8 cellular contexts compared by ENCODE assay signal in the genomic region with DNA sequence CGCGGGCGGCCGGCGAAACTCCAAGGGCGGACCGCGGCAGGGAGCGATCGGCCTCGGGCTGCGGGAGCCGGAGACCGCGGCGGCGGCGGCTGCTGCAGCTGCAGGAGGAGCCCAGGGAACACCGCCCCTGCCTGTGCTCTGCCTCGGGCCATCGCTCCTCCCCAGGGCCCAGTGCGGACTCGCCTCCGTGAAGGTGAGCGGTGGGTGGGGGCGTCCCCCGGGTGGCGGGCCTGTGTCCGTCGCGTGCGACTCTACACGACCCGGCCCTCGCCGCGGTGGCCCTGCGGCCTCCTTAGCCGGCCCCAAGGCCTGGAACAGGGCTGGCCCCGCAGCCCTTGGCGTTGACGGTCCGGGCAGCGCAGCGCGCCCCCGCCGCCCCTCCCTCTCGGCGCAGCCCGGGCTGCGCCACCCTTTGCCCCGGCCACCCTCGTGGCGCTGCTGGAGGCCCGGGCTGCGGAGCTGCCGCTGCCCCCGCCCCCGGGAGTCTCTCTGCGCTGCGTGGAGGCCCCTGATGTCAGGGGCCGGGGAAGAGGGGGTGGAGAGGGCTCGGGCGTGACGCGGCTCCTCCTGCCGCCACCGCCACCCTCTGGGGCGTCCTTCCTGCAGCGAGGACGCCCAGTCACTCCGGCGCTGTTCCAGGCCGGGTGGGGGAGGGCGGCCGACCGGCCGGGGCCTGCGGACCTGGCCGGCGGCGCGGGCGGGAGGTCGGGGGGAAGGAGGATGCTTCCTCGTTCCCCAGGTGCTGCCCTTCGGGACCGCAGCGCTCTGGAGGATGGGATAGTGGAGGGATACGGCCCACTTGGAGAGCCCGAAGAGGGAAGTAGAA. TPM values are rescaled to one million over a fixed set of nuclear protein-coding genes. Genes with fewer than 3 reads are reported as not detected.
DNase-seq lines count a peak whose midpoint lies in the region; ATAC-seq, FAIRE-seq and TF ChIP-seq lines count a peak whose summit lies in the region.

No MANE protein-coding gene starts in this region.

- no peak for TF ChIP-seq CTCF in HCT116 (IDR thresholded peaks at IDR 0.05 in 2 of 3, conservative IDR thresholded peaks at IDR 0.05 in 1 of 3; ENCODE audit: borderline replicate concordance in 1 of 3, insufficient read depth in 1 of 3, low read depth in 2 of 3, low read length in 2 of 3)

- no peaks in the 10 kb centered on the region for H3K9me2 ChIP-seq in HCT116 (ENCODE audit: insufficient read depth)

- H3K9me3 Mint-ChIP-seq in memory B cell, result no peaks in the 10 kb centered on the region

- ATAC-seq in HCT116 (peak; percentile 57), memory B cell (ENCODE audit: low read depth) (peak; percentile 65)

- peaks cover 29% of the 10 kb centered on the region for H3K4me1 Mint-ChIP-seq in memory B cell

- peaks cover 11 to 19% of the 10 kb centered on the region in 2 experiments for H3K4me1 ChIP-seq in HCT116 (ENCODE audit: control insufficient read depth in 1 of 2, insufficient read depth in 2 of 2, low read length in 2 of 2)

- no TSS peak for BruUV-seq in HCT116 (replicated peaks; lab: Mats Ljungman, UMichigan)

- peak overlapping the region; percentile 78 for H3K27ac ChIP-seq in HCT116 (ENCODE audit: low read depth, low read length)

- H3K27me3 ChIP-seq in HCT116 (ENCODE audit: insufficient read depth, low read length), result no peaks in the 10 kb centered on the region

- DNase-seq in GM12892 (ENCODE audit: insufficient read length), result peak; percentile 69
- no peak for DNase-seq in HCT116 (ENCODE audit: low read depth, low spot score)
- DNase-seq in MV-4-11 (lab: John Stamatoyannopoulos, UW), result peak; percentile 27
- peak; percentile 41 to 43 for DNase-seq in activated CD4-positive, alpha-beta T cell treated with anti-CD3 and anti-CD28 coated beads, Interleukin-2, amount 50 U/mL, for 24 hours (ENCODE audit: low read depth in 1 of 2, low spot score in 1 of 2)
- peak; percentile 57 for DNase-seq in effector CD4-positive, alpha-beta T cell
- DNase-seq in memory B cell (ENCODE audit: low spot score in 2 of 2), result peak; percentile 44 to 57
- DNase-seq in stimulated activated CD8-positive, alpha-beta memory T cell treated with anti-CD3 and anti-CD28 coated beads, Interleukin-12 subunit alpha, Interleukin-12 subunit beta, amount 100 ng/mL, for 4 hours (ENCODE audit: low read depth), result peak; percentile 63
- DNase-seq in dedifferentiated amniotic fluid mesenchymal stem cell (ENCODE audit: extremely low spot score), result no peak

- peak overlapping the region; percentile 75 for H3K27ac Mint-ChIP-seq in memory B cell

- H3K27me3 Mint-ChIP-seq in memory B cell, result peaks cover 2% of the 10 kb centered on the region

- peak overlapping the region; percentile 82 for H3K4me3 Mint-ChIP-seq in memory B cell

- POLR2A ChIA-PET in HCT116 (lab: Charles Lee), result interaction anchor here (0.6 to 1.7 kb wide), 28 partner anchors 12 to 976 kb away, joined by 3 to 28 read pairs (median 4); partner anchors contain the start of genes MRPS23 and SRSF1

- no peaks in the 10 kb centered on the region for H3K9me3 ChIP-seq in HCT116 (ENCODE audit: control insufficient read depth in 1 of 2, insufficient read depth in 1 of 2, low read depth in 1 of 2, low read length in 2 of 2)

- TF ChIP-seq POLR2A in GM12892 (IDR thresholded peaks at IDR 0.05; ENCODE audit: low read depth, low read length), result no peak
- no peak for TF ChIP-seq POLR2A in HCT116 (IDR thresholded peaks at IDR 0.05; ENCODE audit: borderline replicate concordance, extremely low read depth, insufficient read depth, insufficient read length)

- H3K4me3 ChIP-seq in HCT116 (replicated peaks in 1 of 2; ENCODE audit: low read depth in 1 of 2, low read length in 2 of 2), result peak overlapping the region; percentile 85 to 87

- intact Hi-C loops in HCT116 (cut with micrococcal nuclease), result loop anchor here (1.0 to 5.0 kb wide), 2 partner anchors 61 to 76 kb away; partner anchors contain the start of gene SRSF1

- no peak overlapping the region for H2AFZ ChIP-seq in HCT116 (ENCODE audit: low read depth, low read length, poor library complexity, severe bottlenecking)

- CTCF ChIA-PET in HCT116 (lab: Charles Lee), result interaction anchor here (1.0 to 1.6 kb wide), 3 partner anchors 84 to 251 kb away, joined by 3 to 7 read pairs (median 4); no protein-coding TSS in a partner anchor

- peaks cover 6% of the 10 kb centered on the region for H3K36me3 Mint-ChIP-seq in memory B cell

- peaks cover 54% of the 10 kb centered on the region for H3K79me2 ChIP-seq in HCT116 (ENCODE audit: insufficient read depth, low read length)

- peak; percentile 82 for FAIRE-seq in GM12892 (lab: Jason Lieb, UNC)

- no peak for TF ChIP-seq RAD21 in HCT116 (IDR thresholded peaks at IDR 0.05; ENCODE audit: low read depth)

- peak overlapping the region; percentile 87 for H3K9ac ChIP-seq in HCT116 (ENCODE audit: low read length)

- H3K36me3 ChIP-seq in HCT116 (ENCODE audit: control insufficient read depth in 1 of 2, insufficient read depth in 2 of 2, low read length in 2 of 2), result peaks cover 33 to 39% of the 10 kb centered on the region in 2 experiments

- H3K4me2 ChIP-seq in HCT116 (ENCODE audit: low read length), result peak overlapping the region; percentile 96

- peaks cover 44% of the 10 kb centered on the region; the same call in 1 of the 2 replicates for H4K20me1 ChIP-seq in HCT116 (ENCODE audit: insufficient read depth)

- RAD21 ChIA-PET in HCT116 (lab: Charles Lee; ENCODE audit: low non-redundant PET in 1 of 2, low total read pairs in 2 of 2, uncharacterized antibody in 2 of 2, unreplicated experiment in 2 of 2), result interaction anchor here in 1 of 2 experiments (1.2 kb wide), 1 partner anchor 223 kb away, joined by 8 read pairs; no protein-coding TSS in a partner anchor

TF ChIP-seq in HCT116, 20 proteins besides CTCF, POLR2A, EP300 and RAD21:
- TF ChIP-seq ZFX (IDR thresholded peaks at IDR 0.05) (peak; percentile 94), EGR1 (IDR thresholded peaks at IDR 0.05; ENCODE audit: low read depth) (0 out of 2 replicates have a peak, but pooled peaks have one; percentile 12), POLR2AphosphoS5 (IDR thresholded peaks at IDR 0.05; ENCODE audit: low read depth, low read length) (peak; percentile 7; the same call in 1 of the 2 replicates), YY1 (IDR thresholded peaks at IDR 0.05; ENCODE audit: extremely low read depth, insufficient replicate concordance, low read depth, low read length) (no peak), TCF7L2 (IDR thresholded peaks at IDR 0.05; ENCODE audit: borderline replicate concordance, extremely low read depth, insufficient read depth, insufficient read length) (peak; percentile 17), SIN3A (IDR thresholded peaks at IDR 0.05; ENCODE audit: low read depth) (0 out of 2 replicates have a peak, but pooled peaks have one; percentile 57)

RNA-seq across cellular contexts. Expression of gene DYNLL2, which starts 0.5 kb away (rescaled TPM):
- 17.7 TPM for polyA plus RNA-seq in GM12892 (2012; ENCODE audit: missing spikeins)
- 54.9 TPM for total RNA-seq in HCT116 (2021; ENCODE audit: unreplicated experiment)
- polyA plus RNA-seq in HCT116 (2012), result 39.1 and 41.2 TPM in 2 replicates

Comparison
In these comparisons a context has a peak if more than half of its experiments do, and no peak if none do; other contexts are left out.
1. DNase-seq: peak in GM12892 (single experiment), MV-4-11 (single experiment), activated CD4-positive, alpha-beta T cell treated with anti-CD3 and anti-CD28 coated beads, Interleukin-2, amount 50 U/mL, for 24 hours (2 of 2), effector CD4-positive, alpha-beta T cell (single experiment), memory B cell (2 of 2) and stimulated activated CD8-positive, alpha-beta memory T cell treated with anti-CD3 and anti-CD28 coated beads, Interleukin-12 subunit alpha, Interleukin-12 subunit beta, amount 100 ng/mL, for 4 hours (single experiment); none in HCT116 (single experiment) and dedifferentiated amniotic fluid mesenchymal stem cell (single experiment).